Comparison of ENCODE assay signal across 14 cellular contexts in the genomic region with DNA sequence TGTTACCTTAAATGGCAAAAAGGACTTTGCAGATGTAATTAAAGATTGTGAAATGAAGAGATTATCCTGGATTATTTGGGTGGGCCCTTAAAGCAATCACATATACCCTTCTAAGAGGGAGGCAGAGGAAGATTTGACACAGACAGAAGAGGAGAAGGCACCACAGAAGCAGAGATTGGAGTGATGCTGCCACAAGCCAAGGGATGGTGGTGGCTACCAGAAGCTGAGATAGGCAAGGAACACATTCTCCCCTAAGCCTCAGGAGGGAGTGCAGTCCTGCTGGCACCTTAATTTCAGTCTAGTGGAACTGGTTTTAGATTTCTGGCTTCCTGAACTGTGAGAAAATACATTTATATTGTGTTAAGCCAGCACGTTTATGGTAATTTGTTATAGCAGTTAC. TPM values are rescaled to one million over a fixed set of nuclear protein-coding genes. Genes with fewer than 3 reads are reported as not detected.
A peak's percentile ranks its signal among the peaks of the same experiment; 100 is the strongest.
DNase-seq lines count a peak whose midpoint lies in the region; ATAC-seq and TF ChIP-seq lines count a peak whose summit lies in the region.
"Had no signal": no experiment of that assay in that cellular context is flagged by ENCODE, and none has a peak within 500 bp of the region (broad histone marks: within the 10 kb centered on the region; RNA-seq: fewer than 3 reads in every experiment).

No MANE protein-coding gene starts in this region.

- CTCF ChIA-PET in HCT116 (lab: Charles Lee) = no interaction called here
- CTCF ChIA-PET in WTC11 (lab: Charles Lee) = interaction anchor here (0.7 to 1.0 kb wide), 2 partner anchors 121 to 194 kb away, joined by 3 to 4 read pairs; no protein-coding TSS in a partner anchor

- no peaks in the 10 kb centered on the region for H3K79me2 ChIP-seq in HCT116 (ENCODE audit: insufficient read depth, low read length)

- peaks cover 39% of the 10 kb centered on the region for H3K27me3 Mint-ChIP-seq in WTC11 (ENCODE audit: low read depth)
- H3K27me3 Mint-ChIP-seq: IgD-negative memory B cell had no signal

- H3K9me3 ChIP-seq in HCT116 (ENCODE audit: control insufficient read depth in 1 of 2, insufficient read depth in 1 of 2, low read depth in 1 of 2, low read length in 2 of 2) = no peaks in the 10 kb centered on the region; a peak in 1 of 4 replicates
- H3K9me3 ChIP-seq: Caco-2 had no signal

- ATAC-seq in HCT116 = no peak
- no peak for ATAC-seq in WTC11
- peak; percentile 11 for ATAC-seq in esophagus mucosa
- ATAC-seq in GM18511 (IDR thresholded peaks at IDR 0.05; ENCODE audit: unreplicated experiment) = no peak
- ATAC-seq: GM12878, GM23338 had no signal

- no peaks in the 10 kb centered on the region for H4K20me1 ChIP-seq in HCT116 (ENCODE audit: insufficient read depth)

- TF ChIP-seq CTCF in HCT116 (IDR thresholded peaks at IDR 0.05 in 2 of 3, conservative IDR thresholded peaks at IDR 0.05 in 1 of 3; ENCODE audit: borderline replicate concordance in 1 of 3, insufficient read depth in 1 of 3, low read depth in 2 of 3, low read length in 2 of 3) = no peak
- TF ChIP-seq CTCF in WTC11 (IDR thresholded peaks at IDR 0.05) = no peak

- no peak overlapping the region for H3K4me2 ChIP-seq in HCT116 (ENCODE audit: low read length)
- H3K4me2 ChIP-seq: GM23338 had no signal

- H3K9me3 Mint-ChIP-seq in WTC11 = peaks cover 13% of the 10 kb centered on the region

- peaks cover 16% of the 10 kb centered on the region for H3K4me1 Mint-ChIP-seq in WTC11

- no peaks in the 10 kb centered on the region for H3K9me2 ChIP-seq in HCT116 (ENCODE audit: insufficient read depth)

- H3K4me3 Mint-ChIP-seq in WTC11 = no peak overlapping the region
- H3K4me3 Mint-ChIP-seq: CD14-positive monocyte, GM23338 had no signal

- intact Hi-C loops in HCT116 (cut with micrococcal nuclease) = no loop called here

- H2AFZ ChIP-seq in HCT116 (ENCODE audit: low read depth, low read length, poor library complexity, severe bottlenecking) = no peak overlapping the region
- H2AFZ ChIP-seq: GM23338 had no signal

- POLR2A ChIA-PET in HCT116 (lab: Charles Lee) = no interaction called here
- POLR2A ChIA-PET in WTC11 (lab: Charles Lee) = no interaction called here

- no peak overlapping the region for H3K4me3 ChIP-seq in HCT116 (replicated peaks in 1 of 2; ENCODE audit: low read depth in 1 of 2, low read length in 2 of 2)
- H3K4me3 ChIP-seq: GM12878, GM23338 had no signal

- no peak for DNase-seq in HCT116 (ENCODE audit: low read depth, low spot score)
- no peak for DNase-seq in WTC11 (ENCODE audit: low spot score)
- no peak for DNase-seq in NCI-H1092 treated with DMSO at 0.1 percent for 48 hours (lab: John Stamatoyannopoulos, UW)
- no peak for DNase-seq in DMS153 (lab: John Stamatoyannopoulos, UW)
- no peak for DNase-seq in NCI-H146 treated with DMSO at 0.1 percent for 48 hours (lab: John Stamatoyannopoulos, UW; ENCODE audit: unreplicated experiment)
- DNase-seq: Caco-2; CD8-positive, alpha-beta memory T cell; H7 had no signal

- no TSS peak for BruUV-seq in HCT116 (replicated peaks; lab: Mats Ljungman, UMichigan)

- no peak overlapping the region for H3K9ac ChIP-seq in HCT116 (ENCODE audit: low read length)

- H3K4me1 ChIP-seq in HCT116 (ENCODE audit: control insufficient read depth in 1 of 2, insufficient read depth in 2 of 2, low read length in 2 of 2) = peaks cover 12 to 38% of the 10 kb centered on the region in 2 experiments

- RAD21 ChIA-PET in HCT116 (lab: Charles Lee; ENCODE audit: low non-redundant PET in 1 of 2, low total read pairs in 2 of 2, uncharacterized antibody in 2 of 2, unreplicated experiment in 2 of 2) = no interaction called here

- H3K27ac Mint-ChIP-seq in WTC11 = no peak overlapping the region
- H3K27ac Mint-ChIP-seq: GM23338 had no signal

- peaks cover 29% of the 10 kb centered on the region for H3K36me3 Mint-ChIP-seq in WTC11

- H3K27me3 ChIP-seq in HCT116 (ENCODE audit: insufficient read depth, low read length) = no peaks in the 10 kb centered on the region

- no peak for TF ChIP-seq RAD21 in HCT116 (IDR thresholded peaks at IDR 0.05; ENCODE audit: low read depth)

- TF ChIP-seq POLR2A in HCT116 (IDR thresholded peaks at IDR 0.05; ENCODE audit: borderline replicate concordance, extremely low read depth, insufficient read depth, insufficient read length) = no peak

- no peak overlapping the region for H3K27ac ChIP-seq in HCT116 (ENCODE audit: low read depth, low read length)

- H3K36me3 ChIP-seq in HCT116 (ENCODE audit: control insufficient read depth in 1 of 2, insufficient read depth in 2 of 2, low read length in 2 of 2) = peaks cover 2 to 9% of the 10 kb centered on the region in 2 experiments; a peak in 1 of 4 replicates

TF ChIP-seq in HCT116, 20 proteins besides CTCF, POLR2A, EP300 and RAD21:
- TF ChIP-seq CBX3 (IDR thresholded peaks at IDR 0.05; ENCODE audit: low read depth) (0 out of 2 replicates have a peak, but pooled peaks have one; percentile 28), ELF1 (IDR thresholded peaks at IDR 0.05; ENCODE audit: borderline replicate concordance, low read depth) (no peak)

TF ChIP-seq in WTC11, 78 proteins besides CTCF, POLR2A, EP300 and RAD21:
- TF ChIP-seq, protein P1, sequence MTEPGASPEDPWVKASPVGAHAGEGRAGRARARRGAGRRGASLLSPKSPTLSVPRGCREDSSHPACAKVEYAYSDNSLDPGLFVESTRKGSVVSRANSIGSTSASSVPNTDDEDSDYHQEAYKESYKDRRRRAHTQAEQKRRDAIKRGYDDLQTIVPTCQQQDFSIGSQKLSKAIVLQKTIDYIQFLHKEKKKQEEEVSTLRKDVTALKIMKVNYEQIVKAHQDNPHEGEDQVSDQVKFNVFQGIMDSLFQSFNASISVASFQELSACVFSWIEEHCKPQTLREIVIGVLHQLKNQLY (CRISPR knock-in tag; IDR thresholded peaks at IDR 0.05) = no peak
- TF ChIP-seq ZNF317 (CRISPR knock-in tag; IDR thresholded peaks at IDR 0.05; ENCODE audit: borderline replicate concordance, low read depth) = no peak
- TF ChIP-seq GTF2I (CRISPR knock-in tag; conservative IDR thresholded peaks at IDR 0.05) = 0 out of 2 replicates have a peak, but pooled peaks have one; percentile 20
- TF ChIP-seq, protein P2, sequence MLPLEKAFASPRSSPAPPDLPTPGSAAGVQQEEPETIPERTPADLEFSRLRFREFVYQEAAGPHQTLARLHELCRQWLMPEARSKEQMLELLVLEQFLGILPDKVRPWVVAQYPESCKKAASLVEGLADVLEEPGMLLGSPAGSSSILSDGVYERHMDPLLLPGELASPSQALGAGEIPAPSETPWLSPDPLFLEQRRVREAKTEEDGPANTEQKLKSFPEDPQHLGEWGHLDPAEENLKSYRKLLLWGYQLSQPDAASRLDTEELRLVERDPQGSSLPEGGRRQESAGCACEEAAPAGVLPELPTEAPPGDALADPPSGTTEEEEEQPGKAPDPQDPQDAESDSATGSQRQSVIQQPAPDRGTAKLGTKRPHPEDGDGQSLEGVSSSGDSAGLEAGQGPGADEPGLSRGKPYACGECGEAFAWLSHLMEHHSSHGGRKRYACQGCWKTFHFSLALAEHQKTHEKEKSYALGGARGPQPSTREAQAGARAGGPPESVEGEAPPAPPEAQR (CRISPR knock-in tag; IDR thresholded peaks at IDR 0.05) = no peak
- TF ChIP-seq ZNF671 (CRISPR knock-in tag; IDR thresholded peaks at IDR 0.05) = no peak
- TF ChIP-seq SMAD4 (CRISPR knock-in tag; IDR thresholded peaks at IDR 0.05) = no peak
- TF ChIP-seq, protein P3, sequence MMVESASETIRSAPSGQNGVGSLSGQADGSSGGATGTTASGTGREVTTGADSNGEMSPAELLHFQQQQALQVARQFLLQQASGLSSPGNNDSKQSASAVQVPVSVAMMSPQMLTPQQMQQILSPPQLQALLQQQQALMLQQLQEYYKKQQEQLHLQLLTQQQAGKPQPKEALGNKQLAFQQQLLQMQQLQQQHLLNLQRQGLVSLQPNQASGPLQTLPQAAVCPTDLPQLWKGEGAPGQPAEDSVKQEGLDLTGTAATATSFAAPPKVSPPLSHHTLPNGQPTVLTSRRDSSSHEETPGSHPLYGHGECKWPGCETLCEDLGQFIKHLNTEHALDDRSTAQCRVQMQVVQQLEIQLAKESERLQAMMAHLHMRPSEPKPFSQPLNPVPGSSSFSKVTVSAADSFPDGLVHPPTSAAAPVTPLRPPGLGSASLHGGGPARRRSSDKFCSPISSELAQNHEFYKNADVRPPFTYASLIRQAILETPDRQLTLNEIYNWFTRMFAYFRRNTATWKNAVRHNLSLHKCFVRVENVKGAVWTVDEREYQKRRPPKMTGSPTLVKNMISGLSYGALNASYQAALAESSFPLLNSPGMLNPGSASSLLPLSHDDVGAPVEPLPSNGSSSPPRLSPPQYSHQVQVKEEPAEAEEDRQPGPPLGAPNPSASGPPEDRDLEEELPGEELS (CRISPR knock-in tag; IDR thresholded peaks at IDR 0.05) = no peak

RNA-seq across cellular contexts. Expression of gene DEDD2, which starts 24.2 kb away (rescaled TPM):
- 32.7 TPM for total RNA-seq in HCT116 (2021; ENCODE audit: unreplicated experiment)
- 32.8 and 41.3 TPM in 2 replicates for polyA plus RNA-seq in HCT116 (2012)
- total RNA-seq in WTC11 (2021) = 37.7 to 42.0 TPM (median 39.2 TPM) in 3 replicates
- total RNA-seq in esophagus mucosa = 11.6 TPM

RNA-seq across cellular contexts. Expression of gene ZNF526, which starts 26.8 kb away (rescaled TPM):
- total RNA-seq in HCT116 (2021; ENCODE audit: unreplicated experiment) (13.1 TPM), WTC11 (2021) (16.1 to 18.3 TPM (median 16.4 TPM) in 3 replicates), esophagus mucosa (4.5 TPM)
- polyA plus RNA-seq in HCT116 (2012) = 7.1 TPM in 2 replicates

RNA-seq across cellular contexts. Expression of gene GSK3A, which starts 49.1 kb away (rescaled TPM):
- total RNA-seq in HCT116 (2021; ENCODE audit: unreplicated experiment) (57.2 TPM), WTC11 (2021) (49.8 to 50.8 TPM (median 49.9 TPM) in 3 replicates), esophagus mucosa (26.4 TPM)
- 58.8 and 65.6 TPM in 2 replicates for polyA plus RNA-seq in HCT116 (2012)
